16 cellular contexts compared by ENCODE assay signal in the genomic region with DNA sequence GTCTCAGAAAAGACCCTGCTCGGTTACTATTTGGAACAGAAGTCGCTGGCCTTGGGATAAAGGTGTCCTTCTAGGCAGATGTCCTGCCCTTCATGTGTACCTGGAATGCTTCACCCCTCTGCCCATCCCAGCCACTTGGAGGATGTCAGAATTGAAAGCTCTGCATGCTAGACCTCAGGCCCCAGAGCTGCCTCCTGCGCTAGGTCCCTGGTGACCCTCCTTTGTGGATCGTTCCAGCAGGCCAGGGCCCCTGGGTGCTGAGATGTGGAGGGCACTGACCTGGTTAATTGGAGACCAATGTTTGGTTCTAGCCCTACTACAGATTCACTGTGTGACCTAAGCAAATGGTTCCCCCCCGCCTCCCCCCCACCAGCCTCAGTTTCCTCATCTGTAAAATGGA. TPM values are rescaled to one million over a fixed set of nuclear protein-coding genes. Genes with fewer than 3 reads are reported as not detected.
DNase-seq lines count a peak whose midpoint lies in the region; ATAC-seq, FAIRE-seq and TF ChIP-seq lines count a peak whose summit lies in the region.
"Had no signal": no experiment of that assay in that cellular context is flagged by ENCODE, and none has a peak within 500 bp of the region (broad histone marks: within the 10 kb centered on the region; RNA-seq: fewer than 3 reads in every experiment).

No MANE protein-coding gene starts in this region.

- H3K4me3 Mint-ChIP-seq in natural killer cell (peak overlapping the region; percentile 40), brain (peak overlapping the region; percentile 17 to 52 (median 33)), neural crest cell (peak overlapping the region; percentile 49)
- no peak overlapping the region for H3K4me3 Mint-ChIP-seq in natural killer cell treated with Interleukin-12 subunit alpha and Interleukin-12 subunit beta and Interleukin-15 and Interleukin-18, amount 100 ng/mL, for 72 hours

- no peak for FAIRE-seq in D721Med (lab: Jason Lieb, UNC)
- FAIRE-seq: GM12891, H54, HTR-8/SVneo had no signal

- intact Hi-C loops in natural killer cell (cut with micrococcal nuclease), result no loop called here

- DNase-seq in natural killer cell (no peak), neural crest cell (ENCODE audit: low read depth, low spot score) (no peak), D721Med (ENCODE audit: insufficient read length, low spot score) (no peak), medulla oblongata (ENCODE audit: extremely low spot score) (no peak), GM10266 (ENCODE audit: extremely low spot score) (no peak)
- DNase-seq in natural killer cell treated with Interleukin-12 subunit alpha and Interleukin-12 subunit beta and Interleukin-15 and Interleukin-18, amount 100 ng/mL, for 72 hours (ENCODE audit: low spot score), result no peak
- DNase-seq: ACHN; BE2C; Caco-2; CD8-positive, alpha-beta memory T cell; GM23248 had no signal

- H3K27me3 Mint-ChIP-seq in natural killer cell (ENCODE audit: low read depth in 2 of 2) (peaks cover 0 to 8% of the 10 kb centered on the region in 2 donors), brain (peaks cover 25% of the 10 kb centered on the region), neural crest cell (ENCODE audit: low read depth) (peaks cover 47% of the 10 kb centered on the region)
- peaks cover 7 to 11% of the 10 kb centered on the region in 2 donors for H3K27me3 Mint-ChIP-seq in natural killer cell treated with Interleukin-12 subunit alpha and Interleukin-12 subunit beta and Interleukin-15 and Interleukin-18, amount 100 ng/mL, for 72 hours

- H3K9me3 Mint-ChIP-seq in natural killer cell (no peaks in the 10 kb centered on the region), brain (no peaks in the 10 kb centered on the region), neural crest cell (no peaks in the 10 kb centered on the region)
- no peaks in the 10 kb centered on the region for H3K9me3 Mint-ChIP-seq in natural killer cell treated with Interleukin-12 subunit alpha and Interleukin-12 subunit beta and Interleukin-15 and Interleukin-18, amount 100 ng/mL, for 72 hours
- H3K9me3 Mint-ChIP-seq: CD8-positive, alpha-beta memory T cell had no signal

- H3K36me3 Mint-ChIP-seq in natural killer cell (no peaks in the 10 kb centered on the region), brain (no peaks in the 10 kb centered on the region), neural crest cell (ENCODE audit: low read depth) (no peaks in the 10 kb centered on the region)
- no peaks in the 10 kb centered on the region for H3K36me3 Mint-ChIP-seq in natural killer cell treated with Interleukin-12 subunit alpha and Interleukin-12 subunit beta and Interleukin-15 and Interleukin-18, amount 100 ng/mL, for 72 hours
- H3K36me3 Mint-ChIP-seq: CD8-positive, alpha-beta memory T cell had no signal

- H3K4me1 Mint-ChIP-seq in natural killer cell, result peaks cover 0 to 9% of the 10 kb centered on the region in 2 donors
- H3K4me1 Mint-ChIP-seq in natural killer cell treated with Interleukin-12 subunit alpha and Interleukin-12 subunit beta and Interleukin-15 and Interleukin-18, amount 100 ng/mL, for 72 hours (ENCODE audit: low read depth in 2 of 2), result peaks cover 0 to 8% of the 10 kb centered on the region in 2 donors
- peaks cover 21% of the 10 kb centered on the region for H3K4me1 Mint-ChIP-seq in brain
- H3K4me1 Mint-ChIP-seq in neural crest cell, result no peaks in the 10 kb centered on the region

- ATAC-seq in natural killer cell, result no peak
- ATAC-seq in natural killer cell treated with Interleukin-12 subunit alpha and Interleukin-12 subunit beta and Interleukin-15 and Interleukin-18, amount 100 ng/mL, for 72 hours, result no peak
- ATAC-seq: HCT116 had no signal

- TF ChIP-seq CTCF in natural killer cell (IDR thresholded peaks at IDR 0.05) (no peak), brain (conservative IDR thresholded peaks at IDR 0.05) (no peak), neural crest cell (conservative IDR thresholded peaks at IDR 0.05) (no peak), D721Med (IDR thresholded peaks at IDR 0.05; ENCODE audit: insufficient read depth, missing control alignments) (no peak), GM10266 (IDR thresholded peaks at IDR 0.05; ENCODE audit: control insufficient read depth, insufficient read depth, low read depth, missing control alignments) (no peak)

- H3K27ac Mint-ChIP-seq in natural killer cell (no peak overlapping the region), brain (no peak overlapping the region), neural crest cell (ENCODE audit: unreplicated experiment) (no peak overlapping the region)
- H3K27ac Mint-ChIP-seq in natural killer cell treated with Interleukin-12 subunit alpha and Interleukin-12 subunit beta and Interleukin-15 and Interleukin-18, amount 100 ng/mL, for 72 hours, result no peak overlapping the region
- H3K27ac Mint-ChIP-seq: CD8-positive, alpha-beta memory T cell had no signal

RNA-seq across cellular contexts. Expression of a gene that starts 2.7 kb away (rescaled TPM):
- 10 to 100 TPM in 1 of 3 donors, 1 to 10 TPM in 2; 8.8 to 18.1 (median 9.7) TPM for total RNA-seq in natural killer cell
- total RNA-seq in natural killer cell treated with Interleukin-12 subunit alpha and Interleukin-12 subunit beta and Interleukin-15 and Interleukin-18, amount 100 ng/mL, for 72 hours, result 10 to 100 TPM; 16.1 to 25.2 TPM
- 57.7 TPM for polyA plus RNA-seq in brain (ENCODE audit: insufficient read depth, low read depth, low replicate concordance)
- 6.5 and 7.3 TPM in 2 replicates for total RNA-seq in neural crest cell
